In the genomic region with DNA sequence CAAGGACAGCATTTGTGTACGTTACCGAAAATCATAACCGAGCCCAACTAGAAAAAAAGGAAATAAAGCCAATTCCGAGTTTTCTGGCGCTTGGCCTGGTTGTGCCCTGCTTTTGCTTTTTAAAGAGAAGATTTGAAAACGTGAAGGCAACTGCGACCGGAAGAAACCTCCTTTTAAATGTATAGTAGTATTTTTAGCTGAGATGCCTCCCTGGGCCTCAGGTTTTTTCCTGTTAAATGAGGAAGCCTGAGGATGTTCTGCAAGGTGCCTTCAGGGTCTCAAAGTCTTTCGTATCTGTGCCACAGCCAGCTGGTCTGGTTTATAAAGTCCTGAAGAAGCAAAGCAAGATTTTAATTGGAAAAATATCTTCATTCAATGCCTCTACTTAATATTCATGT, we compare ENCODE assay signal across 8 cellular contexts. TPM values are rescaled to one million over a fixed set of nuclear protein-coding genes. Genes with fewer than 3 reads are reported as not detected.
DNase-seq lines count a peak whose midpoint lies in the region; ATAC-seq, FAIRE-seq and TF ChIP-seq lines count a peak whose summit lies in the region.

No MANE protein-coding gene starts in this region.

- intact Hi-C loops in pancreas (cut with DNase I), result no loop called here

- no peaks in the 10 kb centered on the region for H3K36me3 ChIP-seq in pancreas

- in situ Hi-C loops in GM13976 (cut with MboI; ENCODE audit: low sequenced_read_pairs, unreplicated experiment), result loop anchor here (25.0 kb wide), 1 partner anchor 691 kb away; no protein-coding TSS in a partner anchor

- H3K4me1 ChIP-seq in pancreas, result peaks cover 0 to 7% (median 0%) of the 10 kb centered on the region in 3 donors

- H3K27ac ChIP-seq in pancreas, result peak overlapping the region; percentile 43 to 74 (median 52)

- H3K4me3 ChIP-seq in epithelial cell of esophagus (ENCODE audit: low read length) (peak overlapping the region; percentile 90), pancreas (peak overlapping the region; percentile 83 to 97 (median 88))

- ATAC-seq in HG02642 (IDR thresholded peaks at IDR 0.05; ENCODE audit: poor library complexity, unreplicated experiment) (peak; percentile 23), pancreas (peak; percentile 3 to 16 (median 4))

- TF ChIP-seq CTCF in epithelial cell of esophagus (IDR thresholded peaks at IDR 0.05; ENCODE audit: insufficient read depth, low read depth, low read length, missing control alignments) (no peak), pancreas (IDR thresholded peaks at IDR 0.05) (no peak), GM13976 (IDR thresholded peaks at IDR 0.05; ENCODE audit: borderline replicate concordance, control extremely low read depth, extremely low read depth, insufficient read depth, missing control alignments) (no peak)

- WGBS in pancreas, 2 donors, result 0 to 1% methylated on average over 9 of the region's 9 CpGs

- no peak for FAIRE-seq in pancreas (lab: Jason Lieb, UNC)

- no peaks in the 10 kb centered on the region for H3K9me3 ChIP-seq in pancreas

- peak; percentile 51 for DNase-seq in NCI-H2227 (lab: John Stamatoyannopoulos, UW; ENCODE audit: unreplicated experiment)
- DNase-seq in NCI-H2227 treated with DMSO at 0.1 percent for 48 hours (lab: John Stamatoyannopoulos, UW), result no peak
- DNase-seq in OCI-M1 (lab: John Stamatoyannopoulos, UW), result peak; percentile 66
- DNase-seq in epithelial cell of esophagus (ENCODE audit: low read depth), result no peak
- no peak for DNase-seq in pancreas
- DNase-seq in NCI-H187 treated with DMSO at 0.1 percent for 48 hours (lab: John Stamatoyannopoulos, UW), result no peak
- no peak for DNase-seq in GM13976 (ENCODE audit: low spot score)

- H3K27me3 ChIP-seq in pancreas, result no peaks in the 10 kb centered on the region

RNA-seq across cellular contexts. Expression of gene ODF2L, which starts 0.4 kb away (rescaled TPM):
- 10 to 100 TPM in 2 of 6 donors, 1 to 10 TPM in 4; 6.1 to 19.5 (median 9.3) TPM for total RNA-seq in pancreas
- polyA plus RNA-seq in pancreas, result 10 to 100 TPM; 31.5 to 36.4 TPM

RNA-seq across cellular contexts. Expression of gene CLCA2, which starts 27.5 kb away (rescaled TPM):
- under 1 TPM in 2 of 6 donors, not detected in 4; 0.06 to 0.12 TPM for total RNA-seq in pancreas
- polyA plus RNA-seq in pancreas, result not detected

Comparison
In these comparisons a context has a peak if more than half of its experiments do, and no peak if none do; other contexts are left out.
1. DNase-seq: peak in NCI-H2227 (single experiment) and OCI-M1 (single experiment); none in NCI-H2227 treated with DMSO at 0.1 percent for 48 hours (single experiment), epithelial cell of esophagus (single experiment), pancreas (0 of 6), NCI-H187 treated with DMSO at 0.1 percent for 48 hours (single experiment) and GM13976 (single experiment).